ENCODE assay signal across 1 cellular context in genomic region chr16:56450901-56451752, GRCh38.
TF ChIP-seq lines count a peak whose summit lies in the region.

Gene NUDT21 (minus strand): TSS chr16:56451332. CDS start chr16:56451202, 130 bp downstream.
Gene OGFOD1 (plus strand): TSS chr16:56451554. CDS start chr16:56451613, 59 bp downstream.

TF ChIP-seq in K562, 482 proteins besides CTCF, POLR2A, EP300 and RAD21 (continued from another document and continues in another):
- TF ChIP-seq KDM5B (IDR thresholded peaks at IDR 0.05; ENCODE audit: insufficient replicate concordance, low read depth, low read length) (peak; percentile 61), SMARCA4 (IDR thresholded peaks at IDR 0.05) (no peak; the same call in 1 of the 2 replicates), POLR2G (IDR thresholded peaks at IDR 0.05; ENCODE audit: low read depth, low read length) (peak; percentile 94), ZNF263 (CRISPR knock-in tag; IDR thresholded peaks at IDR 0.05; ENCODE audit: borderline replicate concordance) (no peak), GTF2B (IDR thresholded peaks at IDR 0.05; ENCODE audit: extremely low read depth, insufficient read length) (no peak), ZNF232 (CRISPR knock-in tag; IDR thresholded peaks at IDR 0.05) (no peak), SIN3B (IDR thresholded peaks at IDR 0.05; ENCODE audit: low read depth) (peak; percentile 78), NR3C1 (CRISPR knock-in tag; IDR thresholded peaks at IDR 0.05) (no peak), BACH1 (tag; IDR thresholded peaks at IDR 0.05) (no peak), HINFP (tag; conservative IDR thresholded peaks at IDR 0.05; ENCODE audit: low read depth) (no peak), ZBTB40 (IDR thresholded peaks at IDR 0.05) (peak; percentile 98), ZBTB40 (CRISPR knock-in tag; IDR thresholded peaks at IDR 0.05) (no peak), ZFX (CRISPR knock-in tag; IDR thresholded peaks at IDR 0.05) (peak; percentile 81), RBM14 (IDR thresholded peaks at IDR 0.05; ENCODE audit: borderline replicate concordance, insufficient read depth, low read depth, low read length) (no peak), BCOR (IDR thresholded peaks at IDR 0.05) (no peak), CGGBP1 (CRISPR knock-in tag; IDR thresholded peaks at IDR 0.05) (no peak), TAF1 (IDR thresholded peaks at IDR 0.05; ENCODE audit: control insufficient read depth, extremely low read depth, insufficient read depth, low read length, severe bottlenecking) (peak; percentile 79), KAT2B (IDR thresholded peaks at IDR 0.05; ENCODE audit: low read depth, low read length) (no peak), HMG20A (CRISPR knock-in tag; conservative IDR thresholded peaks at IDR 0.05) (no peak), BRF1 (IDR thresholded peaks at IDR 0.05; ENCODE audit: borderline replicate concordance, extremely low read depth, insufficient read length) (no peak), TAF7 (tag; IDR thresholded peaks at IDR 0.05) (peak; percentile 79; the same call in 1 of the 2 replicates), REST (CRISPR knock-in tag; IDR thresholded peaks at IDR 0.05; ENCODE audit: low read depth) (no peak), CTCFL (IDR thresholded peaks at IDR 0.05; ENCODE audit: borderline replicate concordance, insufficient read depth, low read depth, low read length, poor library complexity, severe bottlenecking) (no peak), RBM39 (optimal IDR thresholded peaks at IDR 0.05; ENCODE audit: low read depth, low read length) (no peak), SETDB1 (IDR thresholded peaks at IDR 0.05; ENCODE audit: low read length) (no peak), SAFB (IDR thresholded peaks at IDR 0.05; ENCODE audit: borderline replicate concordance, low read depth, low read length) (no peak), HDAC3 (IDR thresholded peaks at IDR 0.05; ENCODE audit: borderline replicate concordance, partially characterized antibody) (no peak), ZBTB34 (CRISPR knock-in tag; IDR thresholded peaks at IDR 0.05) (no peak), ID3 (CRISPR knock-in tag; IDR thresholded peaks at IDR 0.05) (no peak), ID3 (tag; IDR thresholded peaks at IDR 0.05) (peak; percentile 42; the same call in 1 of the 2 replicates), ZNF134 (CRISPR knock-in tag; conservative IDR thresholded peaks at IDR 0.05) (no peak), PHB2 (IDR thresholded peaks at IDR 0.05; ENCODE audit: low read depth) (no peak), NFE2 (IDR thresholded peaks at IDR 0.05; ENCODE audit: low read depth) (0 out of 2 replicates have a peak, but pooled peaks have one; percentile 13), HES1 (IDR thresholded peaks at IDR 0.05; ENCODE audit: low read depth) (no peak), ZNF184 (CRISPR knock-in tag; IDR thresholded peaks at IDR 0.05) (no peak), SFPQ (IDR thresholded peaks at IDR 0.05; ENCODE audit: low read depth, low read length) (no peak)
